ENCODE assay signal across 21 cellular contexts in the genomic region with DNA sequence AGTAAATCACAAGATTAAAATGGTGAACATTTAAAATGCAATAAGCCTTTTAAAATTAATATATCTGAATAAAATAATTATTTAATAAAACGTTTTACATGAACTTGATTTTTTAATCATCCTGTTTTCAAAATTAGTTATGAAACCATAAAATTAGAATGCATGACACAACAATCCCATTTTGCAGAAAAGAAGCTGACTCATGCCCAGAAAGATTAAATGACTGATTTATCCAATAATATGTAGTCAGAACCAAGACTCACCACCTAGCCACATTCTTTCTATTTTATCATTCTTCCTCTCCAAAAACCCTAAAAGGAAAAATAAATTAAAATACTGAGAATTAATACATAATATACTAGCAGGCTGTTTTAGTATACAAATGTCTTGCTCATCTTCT.
"Had no signal": no experiment of that assay in that cellular context is flagged by ENCODE, and none has a peak within 500 bp of the region (broad histone marks: within the 10 kb centered on the region; RNA-seq: fewer than 3 reads in every experiment).

No MANE protein-coding gene starts in this region.

- DNase-seq: cortex of kidney; foreskin melanocyte; kidney; mesenchymal stem cell; mucosa of descending colon; naive B cell; stimulated activated CD4-positive, alpha-beta T cell treated with anti-CD3 and anti-CD28 coated beads, Interleukin-2, amount 100 ng/mL, for 24 hours; stimulated activated CD4-positive, alpha-beta T cell treated with anti-CD3 and anti-CD28 coated beads, Interleukin-4, amount 100 ng/mL, for 24 hours; stimulated activated naive CD4-positive, alpha-beta T cell treated with Interleukin-2 at 50 U/mL for 16 hours; stomach; thyroid gland; trophoblast cell had no signal

- H3K27me3 ChIP-seq: neural progenitor cell, stomach, thyroid gland, vagina had no signal

- H3K4me1 ChIP-seq: parathyroid adenoma, stomach, thyroid gland, vagina had no signal

- H3K4me3 Mint-ChIP-seq: mesothelial cell of epicardium; naive B cell; natural killer cell treated with Interleukin-12 subunit alpha and Interleukin-12 subunit beta and Interleukin-15 and Interleukin-18, amount 100 ng/mL, for 72 hours; neural progenitor cell; stimulated activated effector memory CD8-positive, alpha-beta T cell treated with anti-CD3 and anti-CD28 coated beads, Interleukin-12 subunit alpha, Interleukin-12 subunit beta, amount 100 ng/mL, for 72 hours had no signal

- H3K36me3 Mint-ChIP-seq: mesothelial cell of epicardium; neural progenitor cell; stimulated activated effector memory CD8-positive, alpha-beta T cell treated with anti-CD3 and anti-CD28 coated beads, Interleukin-12 subunit alpha, Interleukin-12 subunit beta, amount 100 ng/mL, for 72 hours had no signal

- H2AFZ ChIP-seq: neural progenitor cell, parathyroid adenoma had no signal

- H3K27ac ChIP-seq: epithelial cell of prostate, neural progenitor cell, parathyroid adenoma, stomach, thyroid gland, vagina had no signal

- H3K27ac Mint-ChIP-seq: mesothelial cell of epicardium; naive B cell; natural killer cell treated with Interleukin-12 subunit alpha and Interleukin-12 subunit beta and Interleukin-15 and Interleukin-18, amount 100 ng/mL, for 72 hours; neural progenitor cell; progenitor cell of endocrine pancreas; stimulated activated effector memory CD8-positive, alpha-beta T cell treated with anti-CD3 and anti-CD28 coated beads, Interleukin-12 subunit alpha, Interleukin-12 subunit beta, amount 100 ng/mL, for 72 hours had no signal

- H3K9ac ChIP-seq: neural progenitor cell, parathyroid adenoma had no signal

- H3K4me1 Mint-ChIP-seq: mesothelial cell of epicardium; stimulated activated effector memory CD8-positive, alpha-beta T cell treated with anti-CD3 and anti-CD28 coated beads, Interleukin-12 subunit alpha, Interleukin-12 subunit beta, amount 100 ng/mL, for 72 hours had no signal

- H3K27me3 Mint-ChIP-seq: naive B cell; natural killer cell treated with Interleukin-12 subunit alpha and Interleukin-12 subunit beta and Interleukin-15 and Interleukin-18, amount 100 ng/mL, for 72 hours; progenitor cell of endocrine pancreas had no signal

- H3K9me3 ChIP-seq: thyroid gland, vagina had no signal

- H3K4me2 ChIP-seq: neural progenitor cell had no signal

- H3K79me2 ChIP-seq: parathyroid adenoma had no signal

- H3K4me3 ChIP-seq: lung, mucosa of descending colon, neural progenitor cell, stomach, thyroid gland, vagina had no signal

- H3K36me3 ChIP-seq: neural progenitor cell, stomach, thyroid gland, vagina had no signal
